Comparison of ENCODE assay signal across 9 cellular contexts in the genomic region with DNA sequence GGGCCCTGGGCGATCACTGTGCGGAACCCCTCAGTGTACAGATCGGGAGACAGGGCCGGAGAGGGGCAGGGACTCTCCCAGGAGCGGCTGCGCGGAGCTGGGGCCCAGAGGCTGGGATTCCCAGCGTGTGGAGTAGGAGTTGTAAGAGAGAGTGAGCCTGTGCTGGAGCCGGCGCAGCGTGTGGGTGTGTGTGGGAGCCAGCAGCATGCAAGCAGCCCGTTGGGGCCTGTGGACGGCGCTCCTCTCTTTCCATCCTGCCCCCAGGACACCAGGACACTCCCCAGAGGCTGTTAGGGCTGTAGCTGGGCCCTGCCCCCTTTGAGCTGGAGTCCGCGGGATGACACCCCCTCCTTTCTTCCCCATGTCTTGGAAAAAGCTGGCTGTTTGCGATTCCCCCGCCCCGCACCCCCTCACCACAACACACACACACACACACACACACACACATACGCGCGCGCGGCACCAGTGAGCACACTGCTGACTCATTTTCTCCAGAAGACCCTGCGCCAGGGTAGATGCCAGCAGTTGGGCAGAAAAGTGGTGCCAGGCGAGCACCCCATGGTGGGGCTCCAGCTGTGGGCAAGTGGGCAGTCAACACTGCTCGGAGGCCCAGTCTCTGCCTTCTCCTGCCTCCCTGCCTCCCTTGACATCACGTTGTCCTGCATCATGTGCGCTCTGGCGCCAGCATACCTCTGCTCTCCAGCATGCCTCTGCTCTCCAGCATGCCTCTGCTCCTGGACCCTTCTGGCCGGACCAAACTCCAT. TPM values are rescaled to one million over a fixed set of nuclear protein-coding genes. Genes with fewer than 3 reads are reported as not detected.
DNase-seq lines count a peak whose midpoint lies in the region; ATAC-seq and TF ChIP-seq lines count a peak whose summit lies in the region.
"Had no signal": no experiment of that assay in that cellular context is flagged by ENCODE, and none has a peak within 500 bp of the region (broad histone marks: within the 10 kb centered on the region; RNA-seq: fewer than 3 reads in every experiment).

No MANE protein-coding gene starts in this region.

- H2AFZ ChIP-seq in Loucy (ENCODE audit: low read length) (0 out of 2 replicates have a peak overlapping the region, but pooled peaks have one; percentile 80), parathyroid adenoma (peak overlapping the region; percentile 62)

- H3K4me1 ChIP-seq in Loucy (ENCODE audit: insufficient read depth, low read length, poor library complexity, severe bottlenecking) (no peaks in the 10 kb centered on the region), parathyroid adenoma (no peaks in the 10 kb centered on the region)

- H3K36me3 Mint-ChIP-seq in activated naive CD8-positive, alpha-beta T cell treated with anti-CD3 and anti-CD28 coated beads, Interleukin-2, amount 50 U/mL, for 24 hours (ENCODE audit: low read depth) = no peaks in the 10 kb centered on the region

- TF ChIP-seq CTCF in Loucy (conservative IDR thresholded peaks at IDR 0.05; ENCODE audit: low read length) (no peak), parathyroid adenoma (IDR thresholded peaks at IDR 0.05) (no peak)

- H3K4me3 Mint-ChIP-seq in activated naive CD8-positive, alpha-beta T cell treated with anti-CD3 and anti-CD28 coated beads, Interleukin-2, amount 50 U/mL, for 24 hours = peak overlapping the region; percentile 88

- intact Hi-C loops in left cardiac atrium (cut with DNase I) = loop anchor here (5.0 to 10.0 kb wide), 3 partner anchors 98 to 135 kb away; no protein-coding TSS in a partner anchor

- no peaks in the 10 kb centered on the region for H3K9me3 Mint-ChIP-seq in activated naive CD8-positive, alpha-beta T cell treated with anti-CD3 and anti-CD28 coated beads, Interleukin-2, amount 50 U/mL, for 24 hours

- H3K27ac Mint-ChIP-seq in activated naive CD8-positive, alpha-beta T cell treated with anti-CD3 and anti-CD28 coated beads, Interleukin-2, amount 50 U/mL, for 24 hours = peak overlapping the region; percentile 89

- H3K9ac ChIP-seq in Loucy (ENCODE audit: low read depth, low read length, poor library complexity, severe bottlenecking) (no peak overlapping the region), parathyroid adenoma (no peak overlapping the region)

- H3K9me3 ChIP-seq in Loucy (ENCODE audit: insufficient read depth, low read depth, low read length) = no peaks in the 10 kb centered on the region
- H3K9me3 ChIP-seq in parathyroid adenoma (ENCODE audit: control insufficient read depth, low read length) = no peaks in the 10 kb centered on the region

- peaks cover 38% of the 10 kb centered on the region for H3K27me3 Mint-ChIP-seq in activated naive CD8-positive, alpha-beta T cell treated with anti-CD3 and anti-CD28 coated beads, Interleukin-2, amount 50 U/mL, for 24 hours

- no peak overlapping the region for H3K27ac ChIP-seq in parathyroid adenoma

- H3K27me3 ChIP-seq in Loucy (ENCODE audit: insufficient read depth, low read length, poor library complexity, severe bottlenecking) (no peaks in the 10 kb centered on the region), parathyroid adenoma (ENCODE audit: control insufficient read depth, insufficient read depth, low read length) (no peaks in the 10 kb centered on the region)

- H3K4me2 ChIP-seq in Loucy (ENCODE audit: low read depth, low read length, poor library complexity, severe bottlenecking) (peak overlapping the region; percentile 63), parathyroid adenoma (ENCODE audit: low read length) (no peak overlapping the region)

- H3K79me2 ChIP-seq in Loucy (ENCODE audit: insufficient read depth, low read length) (no peaks in the 10 kb centered on the region), parathyroid adenoma (no peaks in the 10 kb centered on the region)

- ATAC-seq in activated naive CD8-positive, alpha-beta T cell treated with anti-CD3 and anti-CD28 coated beads, Interleukin-2, amount 50 U/mL, for 24 hours = peak; percentile 27
- ATAC-seq in left cardiac atrium (peak; percentile 60 to 83), GM19324 (IDR thresholded peaks at IDR 0.05; ENCODE audit: low FRiP score, unreplicated experiment) (no peak)

- DNase-seq in Ammon's horn (ENCODE audit: low spot score) = peak; percentile 73
- DNase-seq in activated naive CD8-positive, alpha-beta T cell treated with anti-CD3 and anti-CD28 coated beads, Interleukin-2, amount 50 U/mL, for 24 hours = peak; percentile 36
- peak; percentile 65 for DNase-seq in left cardiac atrium
- DNase-seq in germinal center (ENCODE audit: low spot score) = no peak
- no peak for DNase-seq in T-helper 9 cell

- peaks cover 24% of the 10 kb centered on the region for H3K4me1 Mint-ChIP-seq in activated naive CD8-positive, alpha-beta T cell treated with anti-CD3 and anti-CD28 coated beads, Interleukin-2, amount 50 U/mL, for 24 hours

- no peaks in the 10 kb centered on the region for H3F3A ChIP-seq in Loucy (ENCODE audit: low read depth)

- H3K4me3 ChIP-seq in Loucy (ENCODE audit: low read length, poor library complexity, severe bottlenecking) = peak overlapping the region; percentile 76
- H3K4me3 ChIP-seq in parathyroid adenoma (ENCODE audit: low read depth, low read length) = no peak overlapping the region

- H3K36me3 ChIP-seq in Loucy (ENCODE audit: insufficient read depth, low read length) (no peaks in the 10 kb centered on the region), parathyroid adenoma (ENCODE audit: control insufficient read depth, insufficient read depth, low read length) (no peaks in the 10 kb centered on the region)

- no peaks in the 10 kb centered on the region for H3K9me2 ChIP-seq in Loucy (replicated peaks; ENCODE audit: low read depth, low read length)

- no peaks in the 10 kb centered on the region for H4K20me1 ChIP-seq in Loucy (ENCODE audit: insufficient read depth, low read length, poor library complexity, severe bottlenecking)

RNA-seq across cellular contexts. Expression of a gene that starts 1.5 kb away (rescaled TPM):
- 1 to 10 TPM; 7.0 to 9.2 TPM for total RNA-seq in left cardiac atrium

RNA-seq across cellular contexts. Expression of a gene that starts 57.7 kb away (rescaled TPM):
- under 1 TPM in 1 of 2 donors, not detected in 1; 0.09 TPM for total RNA-seq in left cardiac atrium
- total RNA-seq: mononuclear cell had no signal

Comparison
In these comparisons a context has a peak if more than half of its experiments do, and no peak if none do; other contexts are left out.
1. DNase-seq: peak in Ammon's horn (single experiment), activated naive CD8-positive, alpha-beta T cell treated with anti-CD3 and anti-CD28 coated beads, Interleukin-2, amount 50 U/mL, for 24 hours (single experiment) and left cardiac atrium (single experiment); none in germinal center (single experiment) and T-helper 9 cell (single experiment).